In the genomic region with DNA sequence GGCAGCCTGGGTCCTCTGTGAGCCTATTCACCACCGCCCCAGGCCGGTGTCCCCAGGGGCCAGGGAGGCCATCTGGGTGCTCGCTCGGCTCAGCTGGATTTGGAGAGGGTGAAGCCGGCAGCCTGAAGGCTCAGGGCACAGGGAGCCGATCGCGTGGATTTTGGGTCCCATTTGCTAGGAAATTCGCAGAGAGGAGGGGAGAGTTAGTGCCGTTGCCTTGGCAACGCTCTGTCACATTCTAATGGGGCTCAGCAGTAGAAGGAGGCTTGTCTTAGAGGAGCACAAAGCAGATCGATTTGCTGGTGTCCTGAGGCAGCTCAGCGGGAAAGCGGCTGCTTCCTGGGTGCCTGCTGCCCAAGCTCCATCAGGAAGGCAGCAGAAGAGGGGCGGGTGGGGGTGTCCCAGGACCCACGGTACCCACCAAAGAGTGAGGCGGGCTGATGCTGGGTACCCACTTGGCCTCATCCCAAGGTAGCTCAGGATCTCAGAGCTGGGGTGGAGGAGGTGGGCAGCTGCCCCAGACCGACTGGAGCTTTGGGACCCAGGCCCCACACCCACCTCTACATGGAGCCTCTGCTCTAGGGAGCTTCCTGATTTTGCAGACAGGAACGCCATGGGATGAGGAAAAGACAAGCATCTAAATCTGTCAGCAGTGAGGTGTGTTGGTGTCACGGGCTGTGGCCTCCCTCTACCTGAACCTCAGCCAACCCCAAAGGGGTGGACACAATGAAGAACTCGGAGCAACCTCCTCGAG, we compare ENCODE assay signal across 18 cellular contexts. TPM values are rescaled to one million over a fixed set of nuclear protein-coding genes. Genes with fewer than 3 reads are reported as not detected.
DNase-seq lines count a peak whose midpoint lies in the region; ATAC-seq and TF ChIP-seq lines count a peak whose summit lies in the region.
"Had no signal": no experiment of that assay in that cellular context is flagged by ENCODE, and none has a peak within 500 bp of the region (broad histone marks: within the 10 kb centered on the region; RNA-seq: fewer than 3 reads in every experiment).

No MANE protein-coding gene starts in this region.

- no peaks in the 10 kb centered on the region for H3K36me3 Mint-ChIP-seq in endodermal cell (ENCODE audit: low read depth)

- peaks cover 6% of the 10 kb centered on the region for H3K27me3 ChIP-seq in endodermal cell (ENCODE audit: control insufficient read depth, insufficient read depth, low read length, poor library complexity, severe bottlenecking)

- H3K27me3 Mint-ChIP-seq in endodermal cell (ENCODE audit: insufficient read depth): peaks cover 19% of the 10 kb centered on the region

- no peaks in the 10 kb centered on the region for H3K4me1 ChIP-seq in HEK293 (ENCODE audit: control insufficient read depth, insufficient read depth, low read length)
- H3K4me1 ChIP-seq in endodermal cell (ENCODE audit: control insufficient read depth, insufficient read depth, low read length): no peaks in the 10 kb centered on the region
- H3K4me1 ChIP-seq: SJCRH30 had no signal

- WGBS in endodermal cell (ENCODE audit: insufficient coverage in 1 of 2, insufficient read length in 1 of 2), 2 experiments: 55 to 72% methylated on average over 12 to 22 of the region's 22 CpGs

- no peak for ATAC-seq in GM18861 (IDR thresholded peaks at IDR 0.05; ENCODE audit: unreplicated experiment)

- no peak overlapping the region for H3K27ac Mint-ChIP-seq in endodermal cell
- H3K27ac Mint-ChIP-seq: activated CD4-positive, alpha-beta T cell treated with anti-CD3 and anti-CD28 coated beads, Interleukin-2, amount 10 ng/mL, durations not matched to agents 7 days and 5 days; nephron had no signal

- H3K4me3 Mint-ChIP-seq in endodermal cell: no peak overlapping the region
- H3K4me3 Mint-ChIP-seq: activated CD4-positive, alpha-beta T cell treated with anti-CD3 and anti-CD28 coated beads, Interleukin-2, amount 10 ng/mL, durations not matched to agents 7 days and 5 days; central memory CD8-positive, alpha-beta T cell; nephron had no signal

- DNase-seq in NCI-H748 (lab: John Stamatoyannopoulos, UW; ENCODE audit: unreplicated experiment) (peak; percentile 27), NCI-H748 treated with DMSO at 0.1 percent for 48 hours (lab: John Stamatoyannopoulos, UW) (no peak), endodermal cell (peak; percentile 57), putamen (ENCODE audit: low spot score) (peak; percentile 21), HUDEP-2 (lab: John Stamatoyannopoulos, UW; ENCODE audit: unreplicated experiment in 76 of 76) (no peak)
- no peak for DNase-seq in stimulated activated CD4-positive, alpha-beta T cell treated with anti-CD3 and anti-CD28 coated beads, Interleukin-4, amount 100 ng/mL, for 1 hour
- DNase-seq: activated CD4-positive, alpha-beta T cell treated with anti-CD3 and anti-CD28 coated beads, Interleukin-2, amount 10 ng/mL, durations not matched to agents 7 days and 5 days; activated T-cell treated with anti-CD3 and anti-CD28 coated beads, Interleukin-2, amount 50 U/mL, for 48 hours; foreskin melanocyte; HCEC 1CT; IMR-90; SJCRH30; trophoblast cell had no signal

- POLR2A ChIA-PET in HEK293 (lab: Yijun Ruan, JAX): no interaction called here

- H3K4me3 ChIP-seq in HEK293 (ENCODE audit: low read depth, low read length): no peak overlapping the region
- H3K4me3 ChIP-seq in endodermal cell (ENCODE audit: low read length): no peak overlapping the region
- H3K4me3 ChIP-seq: adrenal gland, SJCRH30 had no signal

- H3K9ac ChIP-seq in endodermal cell (ENCODE audit: extremely low read depth, low read length, poor library complexity, severe bottlenecking): no peak overlapping the region

- H3K9me3 Mint-ChIP-seq in endodermal cell: peaks cover 7% of the 10 kb centered on the region
- H3K9me3 Mint-ChIP-seq: activated CD4-positive, alpha-beta T cell treated with anti-CD3 and anti-CD28 coated beads, Interleukin-2, amount 10 ng/mL, durations not matched to agents 7 days and 5 days; central memory CD8-positive, alpha-beta T cell had no signal

- CTCF ChIA-PET in HEK293 (lab: Yijun Ruan, JAX): interaction anchor here (0.6 to 1.2 kb wide), 2 partner anchors 343 to 360 kb away, joined by 3 to 4 read pairs; no protein-coding TSS in a partner anchor

- H3K36me3 ChIP-seq in HEK293 (ENCODE audit: control insufficient read depth in 2 of 2, insufficient read depth in 1 of 2, low read length in 2 of 2) (no peaks in the 10 kb centered on the region), endodermal cell (ENCODE audit: control insufficient read depth, insufficient read depth, low read length) (no peaks in the 10 kb centered on the region)
- H3K36me3 ChIP-seq: adrenal gland, SJCRH30 had no signal

- H3K27ac ChIP-seq in HEK293 (ENCODE audit: extremely low read depth, low read depth, low read length): no peak overlapping the region
- H3K27ac ChIP-seq in endodermal cell (ENCODE audit: low read depth, low read length): peak overlapping the region; percentile 38
- H3K27ac ChIP-seq: adrenal gland, SJCRH30 had no signal

- H3K9me3 ChIP-seq in HEK293 (ENCODE audit: control insufficient read depth, insufficient read depth, low read depth, low read length): no peaks in the 10 kb centered on the region
- H3K9me3 ChIP-seq in endodermal cell (ENCODE audit: control insufficient read depth, low read length): no peaks in the 10 kb centered on the region
- H3K9me3 ChIP-seq: adrenal gland, SJCRH30 had no signal

- TF ChIP-seq CTCF in HEK293 (tag by site-specific recombination; IDR thresholded peaks at IDR 0.05) (no peak), endodermal cell (conservative IDR thresholded peaks at IDR 0.05) (no peak)

- H3K4me1 Mint-ChIP-seq in endodermal cell: no peaks in the 10 kb centered on the region
- H3K4me1 Mint-ChIP-seq: activated CD4-positive, alpha-beta T cell treated with anti-CD3 and anti-CD28 coated beads, Interleukin-2, amount 10 ng/mL, durations not matched to agents 7 days and 5 days; central memory CD8-positive, alpha-beta T cell; nephron had no signal

TF ChIP-seq in HEK293, 187 proteins besides CTCF, POLR2A, EP300 and RAD21:
- TF ChIP-seq ZBTB17 (tag by site-specific recombination; IDR thresholded peaks at IDR 0.05) (0 out of 2 replicates have a peak, but pooled peaks have one; percentile 13), KLF9 (tag by site-specific recombination; IDR thresholded peaks at IDR 0.05; ENCODE audit: low read depth) (no peak)

RNA-seq across cellular contexts. Expression of a gene that starts 17.1 kb away (rescaled TPM):
- 10 to 100 TPM; 11.0 to 23.2 TPM for total RNA-seq in endodermal cell
- 55.6 TPM for polyA plus RNA-seq in endodermal cell (2013, experiment 1 of 2)
- polyA plus RNA-seq in endodermal cell (2013, experiment 2 of 2): 51.7 TPM
- total RNA-seq: activated CD4-positive, alpha-beta T cell treated with anti-CD3 and anti-CD28 coated beads, Interleukin-2, amount 10 ng/mL, durations not matched to agents 7 days and 5 days; SJCRH30 had no signal

Comparison
In these comparisons a context has a peak if more than half of its experiments do, and no peak if none do; other contexts are left out.
1. DNase-seq: peak in NCI-H748 (single experiment), endodermal cell (single experiment) and putamen (single experiment); none in NCI-H748 treated with DMSO at 0.1 percent for 48 hours (single experiment), stimulated activated CD4-positive, alpha-beta T cell treated with anti-CD3 and anti-CD28 coated beads, Interleukin-4, amount 100 ng/mL, for 1 hour (single experiment) and HUDEP-2 (0 of 76).